8 cellular contexts compared by ENCODE assay signal in genomic region chr6:7312616-7313504, GRCh38. TPM values are rescaled to one million over a fixed set of nuclear protein-coding genes. Genes with fewer than 3 reads are reported as not detected.
DNase-seq lines count a peak whose midpoint lies in the region; ATAC-seq and TF ChIP-seq lines count a peak whose summit lies in the region.

TSS of gene SSR1 (minus strand) at chr6:7313199. CDS start at chr6:7313120, 79 bp downstream.

- peak within 1 kb of the TSS; percentile 90 for H3K4me2 ChIP-seq in mammary epithelial cell (ENCODE audit: insufficient read depth, low read depth, low read length)

- peak within 1 kb of the TSS; percentile 85 for H2AFZ ChIP-seq in mammary epithelial cell (ENCODE audit: low read depth, low read length)

- ATAC-seq in GM18873 (IDR thresholded peaks at IDR 0.05; ENCODE audit: low FRiP score, unreplicated experiment) (peak; percentile 90), HG03139 (IDR thresholded peaks at IDR 0.05; ENCODE audit: unreplicated experiment) (peak; percentile 99)

- H3K27ac ChIP-seq in WERI-Rb-1 (peak within 1 kb of the TSS; percentile 87), mammary epithelial cell (ENCODE audit: insufficient read depth, low read depth, low read length) (peak within 1 kb of the TSS; percentile 85), iPS-20b (ENCODE audit: low read length) (peak within 1 kb of the TSS; percentile 34), skin epidermis (peak within 1 kb of the TSS; percentile 44 to 98 (median 93))

- H4K20me1 ChIP-seq in mammary epithelial cell (ENCODE audit: insufficient read depth, low read length) = no peaks in the 10 kb centered on the region

- H3K4me3 ChIP-seq in WERI-Rb-1 (ENCODE audit: low read depth, low read length) (peak within 1 kb of the TSS; percentile 87), mammary epithelial cell (replicated peaks in 1 of 3; ENCODE audit: insufficient read depth in 1 of 3, low read depth in 2 of 3, low read length in 3 of 3) (peak within 1 kb of the TSS; percentile 74 to 97 (median 89)), iPS-20b (ENCODE audit: low read length) (peak within 1 kb of the TSS; percentile 93), skin epidermis (peak within 1 kb of the TSS; percentile 77 to 100 (median 96))

- H3K27me3 ChIP-seq in WERI-Rb-1 (ENCODE audit: insufficient read depth, low read depth, severe bottlenecking) (no peaks in the 10 kb centered on the region), mammary epithelial cell (ENCODE audit: insufficient read depth, low read length) (no peaks in the 10 kb centered on the region), iPS-20b (ENCODE audit: insufficient read depth, low read length) (no peaks in the 10 kb centered on the region)

- peaks cover 51% of the 10 kb centered on the region for H3K79me2 ChIP-seq in mammary epithelial cell (ENCODE audit: insufficient read depth, low read length)

- H3K9ac ChIP-seq in mammary epithelial cell (ENCODE audit: insufficient read depth, low read length) (peak within 1 kb of the TSS; percentile 92), iPS-20b (ENCODE audit: low read depth, low read length) (peak within 1 kb of the TSS; percentile 95)

- CTCF ChIA-PET in mammary epithelial cell (lab: Charles Lee; ENCODE audit: low non-redundant PET) = no interaction called here

- intact Hi-C loops in mammary epithelial cell (cut with micrococcal nuclease) = loop anchor here (1.0 to 5.0 kb wide), 4 partner anchors 77 to 302 kb away; no protein-coding TSS in a partner anchor

- TF ChIP-seq CTCF in WERI-Rb-1 (IDR thresholded peaks at IDR 0.05; ENCODE audit: low read depth, low read length) (no peak), mammary epithelial cell (conservative IDR thresholded peaks at IDR 0.05 in 1 of 2, IDR thresholded peaks at IDR 0.05 in 1 of 2; ENCODE audit: extremely low read depth in 1 of 2, insufficient read depth in 1 of 2, low read depth in 1 of 2, low read length in 2 of 2) (no peak)

- peaks cover 36% of the 10 kb centered on the region for H3K36me3 ChIP-seq in WERI-Rb-1
- peaks cover 14% of the 10 kb centered on the region for H3K36me3 ChIP-seq in mammary epithelial cell (ENCODE audit: insufficient read depth, low read length)
- H3K36me3 ChIP-seq in iPS-20b (ENCODE audit: insufficient read depth, low read depth, low read length) = peaks cover 29% of the 10 kb centered on the region

- dilution Hi-C loops in mammary epithelial cell (cut with HindIII; ENCODE audit: low sequenced_read_pairs) = loop anchor here (5.0 kb wide), 1 partner anchor 74 kb away; the partner anchor contains the start of genes CAGE1 and RIOK1

- H3K9me3 ChIP-seq in WERI-Rb-1 (ENCODE audit: severe bottlenecking) (no peaks in the 10 kb centered on the region), mammary epithelial cell (replicated peaks; ENCODE audit: insufficient read depth, low read length) (no peaks in the 10 kb centered on the region), iPS-20b (ENCODE audit: insufficient read depth, low read depth, low read length) (no peaks in the 10 kb centered on the region)

- in situ Hi-C loops in ACHN (cut with HindIII; ENCODE audit: low pct_ligation_motif_present, low pct_unique_long_range_greater_than_20kb, low sequenced_read_pairs) = no loop called here
- in situ Hi-C loops in mammary epithelial cell (cut with MboI; ENCODE audit: low sequenced_read_pairs in 2 of 2) = no loop called here

- no TSS peak for BruUV-seq in mammary epithelial cell (replicated peaks; lab: Mats Ljungman, UMichigan)

- DNase-seq in ACHN (peak; percentile 94), NCI-H2227 (lab: John Stamatoyannopoulos, UW; ENCODE audit: unreplicated experiment) (peak; percentile 99), WERI-Rb-1 (peak; percentile 100), mammary epithelial cell (peak; percentile 96)

- 3% methylated on average over 47 of the region's 83 CpGs for WGBS in mammary epithelial cell (ENCODE audit: low coverage, missing lambda C conversion rate)

- H3K4me1 ChIP-seq in mammary epithelial cell (ENCODE audit: insufficient read depth, low read length) (peaks cover 12% of the 10 kb centered on the region), iPS-20b (ENCODE audit: insufficient read depth, low read length) (0 out of 2 replicates have a peak, but pooled peaks cover 6% of the 10 kb centered on the region)

RNA-seq across cellular contexts. Expression of gene SSR1, which starts in this region (rescaled TPM):
- 100 to 1,000 TPM in 1 of 2 donors, 10 to 100 TPM in 1; 93.5 to 179 TPM for total RNA-seq in mammary epithelial cell
- 124 TPM for polyA plus RNA-seq in mammary epithelial cell
- polyA minus RNA-seq in mammary epithelial cell = 193 TPM

Comparison
In these comparisons a context has a peak if more than half of its experiments do, and no peak if none do; other contexts are left out.
1. Peak in every context shown above with its lines: DNase-seq, ATAC-seq, H3K4me3 ChIP-seq and H3K27ac ChIP-seq.
2. H3K27ac ChIP-seq: peak in every context shown above with its lines; median percentile 93 in skin epidermis; 87 in WERI-Rb-1; 85 in mammary epithelial cell; 34 in iPS-20b.